Comparison of ENCODE assay signal across 22 cellular contexts in genomic region chr4:61853041-61853440, GRCh38.
"Had no signal": no experiment of that assay in that cellular context is flagged by ENCODE, and none has a peak within 500 bp of the region (broad histone marks: within the 10 kb centered on the region; RNA-seq: fewer than 3 reads in every experiment).

No MANE protein-coding gene starts in this region.

- ATAC-seq: activated T-cell treated with anti-CD3 and anti-CD28 coated beads, Interleukin-2, amount 50 U/mL, for 4 hours; T-helper 17 cell had no signal

- H3K4me3 ChIP-seq: breast epithelium had no signal

- H3K36me3 Mint-ChIP-seq: activated CD4-positive, alpha-beta memory T cell treated with anti-CD3 and anti-CD28 coated beads for 36 hours; activated naive CD4-positive, alpha-beta T cell treated with anti-CD3 and anti-CD28 coated beads, Interleukin-2, amount 10 ng/mL, durations not matched to agents 7 days and 5 days; activated naive CD8-positive, alpha-beta T cell treated with anti-CD3 and anti-CD28 coated beads for 36 hours had no signal

- H3K4me1 Mint-ChIP-seq: activated CD4-positive, alpha-beta T cell treated with anti-CD3 and anti-CD28 coated beads, Interleukin-2, amount 10 ng/mL, durations not matched to agents 7 days and 5 days; activated naive CD4-positive, alpha-beta T cell treated with anti-CD3 and anti-CD28 coated beads, Interleukin-2, amount 10 ng/mL, durations not matched to agents 7 days and 5 days; activated naive CD8-positive, alpha-beta T cell treated with anti-CD3 and anti-CD28 coated beads for 36 hours; T-helper 17 cell had no signal

- H3K27ac ChIP-seq: breast epithelium had no signal

- H3K27me3 ChIP-seq: breast epithelium had no signal

- H3K4me3 Mint-ChIP-seq: activated CD4-positive, alpha-beta memory T cell treated with anti-CD3 and anti-CD28 coated beads for 36 hours; activated CD4-positive, alpha-beta T cell treated with anti-CD3 and anti-CD28 coated beads, Interleukin-2, amount 10 ng/mL, durations not matched to agents 7 days and 5 days; activated naive CD4-positive, alpha-beta T cell treated with anti-CD3 and anti-CD28 coated beads, Interleukin-2, amount 10 ng/mL, durations not matched to agents 7 days and 5 days; activated naive CD8-positive, alpha-beta T cell treated with anti-CD3 and anti-CD28 coated beads for 36 hours; activated T-cell treated with anti-CD3 and anti-CD28 coated beads, Interleukin-2, amount 50 U/mL, for 4 hours; T-helper 17 cell had no signal

- H3K9me3 ChIP-seq: breast epithelium had no signal

- DNase-seq: activated CD4-positive, alpha-beta memory T cell treated with anti-CD3 and anti-CD28 coated beads for 36 hours; activated CD4-positive, alpha-beta T cell treated with anti-CD3 and anti-CD28 coated beads, Interleukin-2, amount 10 ng/mL, durations not matched to agents 7 days and 5 days; activated CD4-positive, CD25-positive, alpha-beta regulatory T cell; activated CD8-positive, alpha-beta memory T cell treated with anti-CD3 and anti-CD28 coated beads for 24 hours; activated effector memory CD4-positive, alpha-beta T cell treated with anti-CD3 and anti-CD28 coated beads, Interleukin-2, amount 50 U/mL, for 16 hours; activated naive CD4-positive, alpha-beta T cell treated with anti-CD3 and anti-CD28 coated beads, Interleukin-2, amount 10 ng/mL, durations not matched to agents 7 days and 5 days; activated naive CD8-positive, alpha-beta T cell treated with anti-CD3 and anti-CD28 coated beads for 36 hours; activated T-cell treated with anti-CD3 and anti-CD28 coated beads, Interleukin-2, amount 50 U/mL, for 4 hours; anterior cingulate cortex; caudate nucleus; Kasumi-1; NCI-H1048; NCI-H146; NCI-H187 treated with DMSO at 0.1 percent for 48 hours; NCI-H2081 treated with DMSO at 0.1 percent for 48 hours; NCI-H2227 treated with DMSO at 0.1 percent for 48 hours; NCI-H526 treated with DMSO at 0.1 percent for 48 hours; NCI-H82; SIG-M5; T-helper 17 cell; T1000 had no signal

- H3K27me3 Mint-ChIP-seq: activated CD4-positive, alpha-beta memory T cell treated with anti-CD3 and anti-CD28 coated beads for 36 hours; activated CD4-positive, alpha-beta T cell treated with anti-CD3 and anti-CD28 coated beads, Interleukin-2, amount 10 ng/mL, durations not matched to agents 7 days and 5 days; activated naive CD4-positive, alpha-beta T cell treated with anti-CD3 and anti-CD28 coated beads, Interleukin-2, amount 10 ng/mL, durations not matched to agents 7 days and 5 days; activated naive CD8-positive, alpha-beta T cell treated with anti-CD3 and anti-CD28 coated beads for 36 hours; T-helper 17 cell had no signal

- H3K36me3 ChIP-seq: breast epithelium had no signal

- H3K27ac Mint-ChIP-seq: activated CD4-positive, alpha-beta memory T cell treated with anti-CD3 and anti-CD28 coated beads for 36 hours; activated CD4-positive, alpha-beta T cell treated with anti-CD3 and anti-CD28 coated beads, Interleukin-2, amount 10 ng/mL, durations not matched to agents 7 days and 5 days; activated naive CD4-positive, alpha-beta T cell treated with anti-CD3 and anti-CD28 coated beads, Interleukin-2, amount 10 ng/mL, durations not matched to agents 7 days and 5 days; activated naive CD8-positive, alpha-beta T cell treated with anti-CD3 and anti-CD28 coated beads for 36 hours; T-helper 17 cell had no signal

- H3K4me1 ChIP-seq: breast epithelium had no signal

- H3K9me3 Mint-ChIP-seq: activated CD4-positive, alpha-beta T cell treated with anti-CD3 and anti-CD28 coated beads, Interleukin-2, amount 10 ng/mL, durations not matched to agents 7 days and 5 days had no signal
